In genomic region chr12:44847403-44847802, GRCh38 we compare ENCODE assay signal across 10 cellular contexts. TPM values are rescaled to one million over a fixed set of nuclear protein-coding genes. Genes with fewer than 3 reads are reported as not detected.
DNase-seq lines count a peak whose midpoint lies in the region; ATAC-seq and TF ChIP-seq lines count a peak whose summit lies in the region.
"Had no signal": no experiment of that assay in that cellular context is flagged by ENCODE, and none has a peak within 500 bp of the region (broad histone marks: within the 10 kb centered on the region; RNA-seq: fewer than 3 reads in every experiment).

No MANE protein-coding gene starts in this region.

- H3K4me3 ChIP-seq in DND-41 (ENCODE audit: low read depth in 1 of 2, low read length in 2 of 2), result peak overlapping the region in 1 of 2 experiments; percentile 14; a peak in 1 of 4 replicates
- no peak overlapping the region for H3K4me3 ChIP-seq in PC-3 (ENCODE audit: low read length)

- H3K9ac ChIP-seq in DND-41 (ENCODE audit: low read depth, low read length) (peak overlapping the region; percentile 40), PC-3 (ENCODE audit: low read length) (no peak overlapping the region)

- ATAC-seq in DND-41 (ENCODE audit: insufficient read depth, low read depth), result no peak
- ATAC-seq in GM19395 (IDR thresholded peaks at IDR 0.05; ENCODE audit: unreplicated experiment), result peak; percentile 19
- ATAC-seq in HG03039 (IDR thresholded peaks at IDR 0.05; ENCODE audit: unreplicated experiment), result peak; percentile 15
- ATAC-seq in activated T-helper 17 cell treated with anti-CD3 and anti-CD28 coated beads, Interleukin-2, amount 50 U/mL, for 72 hours (replicated peaks), result no peak
- no peak for ATAC-seq in PC-3

- peak overlapping the region; percentile 83 for H3K27ac ChIP-seq in DND-41 (ENCODE audit: low read length)
- no peak overlapping the region for H3K27ac ChIP-seq in PC-3 (ENCODE audit: low read length)

- H3K36me3 Mint-ChIP-seq in activated T-helper 17 cell treated with anti-CD3 and anti-CD28 coated beads, Interleukin-2, amount 50 U/mL, for 72 hours (ENCODE audit: low read depth), result no peaks in the 10 kb centered on the region

- H3K27me3 Mint-ChIP-seq in activated T-helper 17 cell treated with anti-CD3 and anti-CD28 coated beads, Interleukin-2, amount 50 U/mL, for 72 hours, result no peaks in the 10 kb centered on the region

- DNase-seq in DND-41, result no peak
- DNase-seq in NCI-H128 (lab: John Stamatoyannopoulos, UW; ENCODE audit: unreplicated experiment), result no peak
- DNase-seq in iPS-NIHi7 (ENCODE audit: extremely low spot score), result no peak
- no peak for DNase-seq in glomerular visceral epithelial cell (ENCODE audit: extremely low spot score)
- DNase-seq in PC-3, result no peak
- DNase-seq: mesendoderm, retina had no signal

- TF ChIP-seq CTCF in DND-41 (IDR thresholded peaks at IDR 0.05; ENCODE audit: borderline replicate concordance, extremely low read depth, low read length, poor library complexity, severe bottlenecking) (no peak), PC-3 (conservative IDR thresholded peaks at IDR 0.05; ENCODE audit: low read depth, low read length) (no peak)

- H3K79me2 ChIP-seq in DND-41 (ENCODE audit: insufficient read depth, low read length) (no peaks in the 10 kb centered on the region), PC-3 (ENCODE audit: low read length) (no peaks in the 10 kb centered on the region)

- peaks cover 4% of the 10 kb centered on the region for H3K9me3 Mint-ChIP-seq in activated T-helper 17 cell treated with anti-CD3 and anti-CD28 coated beads, Interleukin-2, amount 50 U/mL, for 72 hours

- H3K4me1 ChIP-seq in DND-41 (ENCODE audit: insufficient read depth, low read length), result peaks cover 32% of the 10 kb centered on the region
- no peaks in the 10 kb centered on the region for H3K4me1 ChIP-seq in PC-3 (ENCODE audit: insufficient read depth, low read length)

- H3K9me2 ChIP-seq in PC-3 (replicated peaks; ENCODE audit: low read length), result no peaks in the 10 kb centered on the region

- no peaks in the 10 kb centered on the region for H4K20me1 ChIP-seq in DND-41 (ENCODE audit: insufficient read depth, low read length)
- no peaks in the 10 kb centered on the region for H4K20me1 ChIP-seq in PC-3 (ENCODE audit: low read length)

- BruUV-seq in PC-3 (replicated peaks; lab: Mats Ljungman, UMichigan), result no TSS peak

- CTCF ChIA-PET in PC-3 (lab: Charles Lee), result no interaction called here

- peak overlapping the region; percentile 83 for H3K4me3 Mint-ChIP-seq in activated T-helper 17 cell treated with anti-CD3 and anti-CD28 coated beads, Interleukin-2, amount 50 U/mL, for 72 hours

- H2AFZ ChIP-seq in DND-41 (ENCODE audit: low read depth, low read length), result peak overlapping the region; percentile 58
- no peak overlapping the region for H2AFZ ChIP-seq in PC-3 (ENCODE audit: low read length)

- intact Hi-C loops in PC-3 (cut with micrococcal nuclease), result no loop called here

- H3K27ac Mint-ChIP-seq in activated T-helper 17 cell treated with anti-CD3 and anti-CD28 coated beads, Interleukin-2, amount 50 U/mL, for 72 hours, result peak overlapping the region; percentile 97

- H3K4me2 ChIP-seq in DND-41 (ENCODE audit: insufficient read depth, low read length) (peak overlapping the region; percentile 58), PC-3 (ENCODE audit: low read length) (no peak overlapping the region)

- H3K9me3 ChIP-seq in DND-41 (ENCODE audit: insufficient read depth, low read length, severe bottlenecking), result no peaks in the 10 kb centered on the region
- H3K9me3 ChIP-seq in PC-3 (ENCODE audit: low read length), result no peaks in the 10 kb centered on the region

- no peaks in the 10 kb centered on the region for H3K27me3 ChIP-seq in DND-41 (ENCODE audit: insufficient read depth, low read length, poor library complexity)
- peaks cover 16% of the 10 kb centered on the region for H3K27me3 ChIP-seq in PC-3 (ENCODE audit: low read length)

- no peaks in the 10 kb centered on the region for H3K36me3 ChIP-seq in DND-41 (ENCODE audit: insufficient read depth, low read length)
- no peaks in the 10 kb centered on the region for H3K36me3 ChIP-seq in PC-3 (ENCODE audit: low read depth, low read length)

- H3F3A ChIP-seq in PC-3 (ENCODE audit: low read length, unreplicated experiment), result no peaks in the 10 kb centered on the region

- H3K4me1 Mint-ChIP-seq in activated T-helper 17 cell treated with anti-CD3 and anti-CD28 coated beads, Interleukin-2, amount 50 U/mL, for 72 hours, result peaks cover 33% of the 10 kb centered on the region

- POLR2A ChIA-PET in PC-3 (lab: Charles Lee; ENCODE audit: unreplicated experiment), result no interaction called here

RNA-seq across cellular contexts. Expression of gene NELL2, which starts 28.7 kb away (rescaled TPM):
- total RNA-seq in activated T-helper 17 cell treated with anti-CD3 and anti-CD28 coated beads, Interleukin-2, amount 50 U/mL, for 72 hours, result 100 to 1,000 TPM in 1 of 2 donors, 10 to 100 TPM in 1; 12.8 to 106 TPM
- 0.80 TPM in 1 of 2 replicates, not detected in the other for total RNA-seq in PC-3 (2014; rRNA removed)

Comparison
In these comparisons a context has a peak if more than half of its experiments do, and no peak if none do; other contexts are left out.
1. ATAC-seq: peak in GM19395 (single experiment) and HG03039 (single experiment); none in DND-41 (single experiment), activated T-helper 17 cell treated with anti-CD3 and anti-CD28 coated beads, Interleukin-2, amount 50 U/mL, for 72 hours (single experiment) and PC-3 (single experiment).